11 cellular contexts compared by ENCODE assay signal in genomic region chr5:76270214-76270613, GRCh38.
DNase-seq lines count a peak whose midpoint lies in the region; ATAC-seq lines count a peak whose summit lies in the region.
"Had no signal": no experiment of that assay in that cellular context is flagged by ENCODE, and none has a peak within 500 bp of the region (broad histone marks: within the 10 kb centered on the region; RNA-seq: fewer than 3 reads in every experiment).

No MANE protein-coding gene starts in this region.

- no peaks in the 10 kb centered on the region for H3K27me3 Mint-ChIP-seq in activated T-helper 1 cell treated with anti-CD3 and anti-CD28 coated beads, Interleukin-12 subunit alpha, Interleukin-12 subunit beta, Interleukin-2, Interleukin-4 antibody, amounts not matched to agents 30 ng/mL and 10 ng/mL and 1 ng/mL, durations not matched to agents 14 hours and 24 hours and 36 hours (ENCODE audit: insufficient read depth)

- no peak overlapping the region for H3K9ac ChIP-seq in mesenchymal stem cell (ENCODE audit: low read length)

- peaks cover 1% of the 10 kb centered on the region for H3K4me1 ChIP-seq in mesenchymal stem cell (ENCODE audit: control insufficient read depth, insufficient read depth, low read depth, low read length)
- H3K4me1 ChIP-seq: testis had no signal

- H2BK15ac ChIP-seq in mesenchymal stem cell (ENCODE audit: low read depth, poor library complexity, severe bottlenecking), result no peak overlapping the region

- H3K14ac ChIP-seq in mesenchymal stem cell (ENCODE audit: low read length in 2 of 2), result no peak overlapping the region

- H2BK12ac ChIP-seq in mesenchymal stem cell (ENCODE audit: low read length in 2 of 2), result no peak overlapping the region

- H3K4me3 Mint-ChIP-seq in activated T-helper 1 cell treated with anti-CD3 and anti-CD28 coated beads, Interleukin-12 subunit alpha, Interleukin-12 subunit beta, Interleukin-2, Interleukin-4 antibody, amounts not matched to agents 30 ng/mL and 10 ng/mL and 1 ng/mL, durations not matched to agents 14 hours and 24 hours and 36 hours, result peak overlapping the region; percentile 62
- H3K4me3 Mint-ChIP-seq: naive thymus-derived CD8-positive, alpha-beta T cell had no signal

- no peak overlapping the region for H3K23ac ChIP-seq in mesenchymal stem cell (ENCODE audit: low read length in 2 of 2)

- H4K8ac ChIP-seq in mesenchymal stem cell (ENCODE audit: low read length), result no peak overlapping the region

- ATAC-seq in GM21529 (IDR thresholded peaks at IDR 0.05; ENCODE audit: unreplicated experiment), result peak; percentile 70
- no peak for ATAC-seq in GM18870 (IDR thresholded peaks at IDR 0.05; ENCODE audit: unreplicated experiment)
- ATAC-seq in left ventricle myocardium superior, result no peak
- no peak for ATAC-seq in GM18858 (IDR thresholded peaks at IDR 0.05; ENCODE audit: unreplicated experiment)
- ATAC-seq: naive thymus-derived CD8-positive, alpha-beta T cell had no signal

- peaks cover 0 to 9% of the 10 kb centered on the region in 2 experiments for H3K27me3 ChIP-seq in mesenchymal stem cell (ENCODE audit: control insufficient read depth in 1 of 2, insufficient read depth in 1 of 2, low read length in 2 of 2)
- H3K27me3 ChIP-seq: testis had no signal

- no peak overlapping the region for H2AK5ac ChIP-seq in mesenchymal stem cell (ENCODE audit: low read length, severe bottlenecking)

- no peak overlapping the region for H2BK120ac ChIP-seq in mesenchymal stem cell (ENCODE audit: low read depth, low read length)

- intact Hi-C loops in activated T-helper 1 cell treated with anti-CD3 and anti-CD28 coated beads, Interleukin-12 subunit alpha, Interleukin-12 subunit beta, Interleukin-2, Interleukin-4 antibody, amounts not matched to agents 30 ng/mL and 10 ng/mL and 1 ng/mL, durations not matched to agents 14 hours and 24 hours and 36 hours (cut with micrococcal nuclease), result loop anchor here (1.0 to 5.0 kb wide), 5 partner anchors 98 to 762 kb away; partner anchors contain the start of gene AGGF1
- intact Hi-C loops in left ventricle myocardium superior (cut with micrococcal nuclease), result no loop called here

- no peak overlapping the region for H3K27ac ChIP-seq in mesenchymal stem cell (ENCODE audit: low read length, poor library complexity, severe bottlenecking)
- H3K27ac ChIP-seq: testis had no signal

- no peaks in the 10 kb centered on the region for H3K79me1 ChIP-seq in mesenchymal stem cell (replicated peaks; ENCODE audit: low read length, poor library complexity, severe bottlenecking)

- H3K18ac ChIP-seq in mesenchymal stem cell (ENCODE audit: low read depth in 1 of 2, low read length in 2 of 2), result no peak overlapping the region

- 29% methylated on average over 1 of the region's 1 CpG for WGBS in mesenchymal stem cell

- no peaks in the 10 kb centered on the region for H3K9me3 ChIP-seq in mesenchymal stem cell (ENCODE audit: control insufficient read depth, low read length)
- H3K9me3 ChIP-seq: testis had no signal

- no peak overlapping the region for H2AFZ ChIP-seq in mesenchymal stem cell (ENCODE audit: low read depth, low read length)

- no peak overlapping the region for H4K91ac ChIP-seq in mesenchymal stem cell (ENCODE audit: low read length)

- no peaks in the 10 kb centered on the region for H3K36me3 ChIP-seq in mesenchymal stem cell (ENCODE audit: control insufficient read depth in 1 of 2, insufficient read depth in 2 of 2, low read depth in 1 of 2, low read length in 2 of 2)

- peak overlapping the region; percentile 91 for H3K27ac Mint-ChIP-seq in activated T-helper 1 cell treated with anti-CD3 and anti-CD28 coated beads, Interleukin-12 subunit alpha, Interleukin-12 subunit beta, Interleukin-2, Interleukin-4 antibody, amounts not matched to agents 30 ng/mL and 10 ng/mL and 1 ng/mL, durations not matched to agents 14 hours and 24 hours and 36 hours

- no peak overlapping the region for H3K4me2 ChIP-seq in mesenchymal stem cell (ENCODE audit: low read length, poor library complexity, severe bottlenecking)

- no peak overlapping the region for H3K4ac ChIP-seq in mesenchymal stem cell (ENCODE audit: low read depth in 1 of 2, low read length in 2 of 2)

- peaks cover 2% of the 10 kb centered on the region for H3K36me3 Mint-ChIP-seq in activated T-helper 1 cell treated with anti-CD3 and anti-CD28 coated beads, Interleukin-12 subunit alpha, Interleukin-12 subunit beta, Interleukin-2, Interleukin-4 antibody, amounts not matched to agents 30 ng/mL and 10 ng/mL and 1 ng/mL, durations not matched to agents 14 hours and 24 hours and 36 hours (ENCODE audit: low read depth)
- H3K36me3 Mint-ChIP-seq: naive thymus-derived CD8-positive, alpha-beta T cell had no signal

- H3K4me1 Mint-ChIP-seq in activated T-helper 1 cell treated with anti-CD3 and anti-CD28 coated beads, Interleukin-12 subunit alpha, Interleukin-12 subunit beta, Interleukin-2, Interleukin-4 antibody, amounts not matched to agents 30 ng/mL and 10 ng/mL and 1 ng/mL, durations not matched to agents 14 hours and 24 hours and 36 hours (ENCODE audit: low read depth), result peaks cover 61% of the 10 kb centered on the region

- DNase-seq in Daoy (ENCODE audit: low read depth), result peak; percentile 77
- DNase-seq in activated T-helper 1 cell treated with anti-CD3 and anti-CD28 coated beads, Interleukin-12 subunit alpha, Interleukin-12 subunit beta, Interleukin-2, Interleukin-4 antibody, amounts not matched to agents 30 ng/mL and 10 ng/mL and 1 ng/mL, durations not matched to agents 14 hours and 24 hours and 36 hours (ENCODE audit: low spot score), result peak; percentile 33
- peak; percentile 8 for DNase-seq in mesenchymal stem cell
- no peak for DNase-seq in left ventricle myocardium superior
- no peak for DNase-seq in HT-29 (ENCODE audit: low spot score)
- DNase-seq: C1 segment of cervical spinal cord; naive thymus-derived CD8-positive, alpha-beta T cell; testis had no signal

- peaks cover 3% of the 10 kb centered on the region for H3K9me3 Mint-ChIP-seq in activated T-helper 1 cell treated with anti-CD3 and anti-CD28 coated beads, Interleukin-12 subunit alpha, Interleukin-12 subunit beta, Interleukin-2, Interleukin-4 antibody, amounts not matched to agents 30 ng/mL and 10 ng/mL and 1 ng/mL, durations not matched to agents 14 hours and 24 hours and 36 hours
- H3K9me3 Mint-ChIP-seq: naive thymus-derived CD8-positive, alpha-beta T cell had no signal

- no peak overlapping the region for H3K4me3 ChIP-seq in mesenchymal stem cell (ENCODE audit: insufficient read depth in 1 of 2, low read depth in 1 of 2, low read length in 2 of 2)
- H3K4me3 ChIP-seq: testis had no signal

- no peak overlapping the region for H2BK5ac ChIP-seq in mesenchymal stem cell (ENCODE audit: low read depth, low read length, poor library complexity, severe bottlenecking)

Comparison
In these comparisons a context has a peak if more than half of its experiments do, and no peak if none do; other contexts are left out.
1. DNase-seq: peak in Daoy (single experiment), activated T-helper 1 cell treated with anti-CD3 and anti-CD28 coated beads, Interleukin-12 subunit alpha, Interleukin-12 subunit beta, Interleukin-2, Interleukin-4 antibody, amounts not matched to agents 30 ng/mL and 10 ng/mL and 1 ng/mL, durations not matched to agents 14 hours and 24 hours and 36 hours (single experiment) and mesenchymal stem cell (single experiment); none in left ventricle myocardium superior (single experiment) and HT-29 (single experiment).